Comparison of ENCODE assay signal across 8 cellular contexts in genomic region chr1:19483261-19483660, GRCh38. TPM values are rescaled to one million over a fixed set of nuclear protein-coding genes. Genes with fewer than 3 reads are reported as not detected.
DNase-seq lines count a peak whose midpoint lies in the region; ATAC-seq and TF ChIP-seq lines count a peak whose summit lies in the region.

No MANE protein-coding gene starts in this region.

- peak overlapping the region; percentile 96 for H3K9ac ChIP-seq in smooth muscle cell (ENCODE audit: low read depth)

- WGBS in smooth muscle cell (ENCODE audit: low lambda C conversion rate): 92% methylated on average over 3 of the region's 3 CpGs

- peak overlapping the region; percentile 94 for H3K4me2 ChIP-seq in smooth muscle cell

- TF ChIP-seq CTCF in GM13977 (IDR thresholded peaks at IDR 0.05; ENCODE audit: extremely low read depth, insufficient read depth, missing control alignments): no peak
- TF ChIP-seq CTCF in VCaP (conservative IDR thresholded peaks at IDR 0.05): no peak
- TF ChIP-seq CTCF in fibroblast of mammary gland (conservative IDR thresholded peaks at IDR 0.05; ENCODE audit: control insufficient read depth, insufficient read depth, low read depth, low read length): no peak
- no peak for TF ChIP-seq CTCF in smooth muscle cell (IDR thresholded peaks at IDR 0.05; ENCODE audit: borderline replicate concordance, insufficient read depth, poor library complexity, severe bottlenecking)

- H3K4me3 ChIP-seq in fibroblast of mammary gland (ENCODE audit: control insufficient read depth, low read depth, low read length) (peak overlapping the region; percentile 87), smooth muscle cell (peak overlapping the region; percentile 99)

- no peaks in the 10 kb centered on the region for H3K36me3 ChIP-seq in smooth muscle cell (ENCODE audit: low read depth)

- peaks cover 71% of the 10 kb centered on the region for H3K79me2 ChIP-seq in smooth muscle cell (ENCODE audit: low read depth)

- H3F3A ChIP-seq in smooth muscle cell (ENCODE audit: low read depth): peaks cover 4% of the 10 kb centered on the region

- no peak overlapping the region for H2AFZ ChIP-seq in smooth muscle cell (ENCODE audit: low read depth)

- no peaks in the 10 kb centered on the region for H3K27me3 ChIP-seq in smooth muscle cell (ENCODE audit: low read depth)

- H3K27ac ChIP-seq in VCaP: peak overlapping the region; percentile 90; the same call in 1 of the 2 replicates
- H3K27ac ChIP-seq in smooth muscle cell (ENCODE audit: low read depth): no peak overlapping the region

- in situ Hi-C loops in GM13977 (cut with MboI; ENCODE audit: low pct_unique_long_range_greater_than_20kb, low sequenced_read_pairs, unreplicated experiment): no loop called here

- DNase-seq in GM13977 (ENCODE audit: low spot score) (peak; percentile 59), fibroblast of mammary gland (ENCODE audit: low read depth) (no peak), smooth muscle cell (lab: John Stamatoyannopoulos, UW; ENCODE audit: unreplicated experiment) (no peak), NCI-H226 (no peak), NCI-H526 treated with DMSO at 0.1 percent for 48 hours (lab: John Stamatoyannopoulos, UW) (no peak)

- peaks cover 67% of the 10 kb centered on the region for H4K20me1 ChIP-seq in smooth muscle cell (ENCODE audit: low read depth)

- H3K9me3 ChIP-seq in smooth muscle cell (replicated peaks; ENCODE audit: low read depth): no peaks in the 10 kb centered on the region

- no peak for ATAC-seq in GM21717 (IDR thresholded peaks at IDR 0.05; ENCODE audit: unreplicated experiment)
- no peak for ATAC-seq in GM19455 (IDR thresholded peaks at IDR 0.05; ENCODE audit: unreplicated experiment)

- H3K4me1 ChIP-seq in smooth muscle cell (ENCODE audit: low read depth): peaks cover 10% of the 10 kb centered on the region

RNA-seq across cellular contexts. Expression of gene CAPZB, which starts 2.1 kb away (rescaled TPM):
- 205 and 209 TPM in 2 replicates for total RNA-seq in smooth muscle cell
- 405 TPM in 2 replicates for polyA plus RNA-seq in smooth muscle cell
